ENCODE assay signal across 1 cellular context in genomic region chr22:29603358-29604191, GRCh38.
TF ChIP-seq lines count a peak whose summit lies in the region.

Gene NF2 (plus strand): TSS chr22:29603633. CDS start chr22:29603999, 366 bp downstream.

TF ChIP-seq in HepG2, 621 proteins besides CTCF, POLR2A, EP300 and RAD21 (continued from another document and continues in another):
- TF ChIP-seq ZNF275 (CRISPR knock-in tag; IDR thresholded peaks at IDR 0.05; ENCODE audit: borderline replicate concordance) (no peak), ZNF776 (CRISPR knock-in tag; IDR thresholded peaks at IDR 0.05) (peak; percentile 54; the same call in 1 of the 2 replicates), ZNF7 (CRISPR knock-in tag; IDR thresholded peaks at IDR 0.05) (no peak), RFX5 (IDR thresholded peaks at IDR 0.05; ENCODE audit: low read depth, low read length) (peak; percentile 80), ZNF253 (CRISPR knock-in tag; IDR thresholded peaks at IDR 0.05; ENCODE audit: borderline replicate concordance) (no peak), SOX5 (CRISPR knock-in tag; IDR thresholded peaks at IDR 0.05; ENCODE audit: borderline replicate concordance) (peak; percentile 22; the same call in 1 of the 2 replicates), ZGPAT (CRISPR knock-in tag; IDR thresholded peaks at IDR 0.05) (peak; percentile 75), IKZF4 (CRISPR knock-in tag; IDR thresholded peaks at IDR 0.05; ENCODE audit: borderline replicate concordance, low read depth, not compliant biosample characterization) (peak; percentile 58), E2F5 (CRISPR knock-in tag; conservative IDR thresholded peaks at IDR 0.05) (0 out of 2 replicates have a peak, but pooled peaks have one; percentile 50), BCL6 (CRISPR knock-in tag; IDR thresholded peaks at IDR 0.05) (no peak), ZNF337 (CRISPR knock-in tag; IDR thresholded peaks at IDR 0.05; ENCODE audit: borderline replicate concordance, low read depth) (no peak), ZFP90 (CRISPR knock-in tag; IDR thresholded peaks at IDR 0.05; ENCODE audit: borderline replicate concordance) (no peak; the same call in 1 of the 2 replicates), ZNF746 (CRISPR knock-in tag; IDR thresholded peaks at IDR 0.05) (peak; percentile 61; the same call in 1 of the 2 replicates), NKX3-1 (CRISPR knock-in tag; IDR thresholded peaks at IDR 0.05) (peak; percentile 34), STAT6 (CRISPR knock-in tag; IDR thresholded peaks at IDR 0.05; ENCODE audit: borderline replicate concordance) (peak; percentile 69; the same call in 1 of the 2 replicates), ZNF782 (CRISPR knock-in tag; IDR thresholded peaks at IDR 0.05; ENCODE audit: borderline replicate concordance) (0 out of 2 replicates have a peak, but pooled peaks have one; percentile 59), KDM5B (CRISPR knock-in tag; IDR thresholded peaks at IDR 0.05; ENCODE audit: borderline replicate concordance) (peak; percentile 81; the same call in 1 of the 2 replicates), ZNF33B (CRISPR knock-in tag; IDR thresholded peaks at IDR 0.05) (no peak), SATB2 (CRISPR knock-in tag; IDR thresholded peaks at IDR 0.05) (no peak), YY1 (IDR thresholded peaks at IDR 0.05; ENCODE audit: insufficient read depth, insufficient replicate concordance, low read depth, low read length) (peak; percentile 40), ZNF691 (CRISPR knock-in tag; IDR thresholded peaks at IDR 0.05; ENCODE audit: borderline replicate concordance, low read depth) (no peak), NFKBIZ (CRISPR knock-in tag; IDR thresholded peaks at IDR 0.05) (no peak), YEATS2 (CRISPR knock-in tag; IDR thresholded peaks at IDR 0.05; ENCODE audit: borderline replicate concordance) (0 out of 2 replicates have a peak, but pooled peaks have one; percentile 40), MIER2 (CRISPR knock-in tag; IDR thresholded peaks at IDR 0.05) (no peak), KDM1A (CRISPR knock-in tag; IDR thresholded peaks at IDR 0.05) (no peak), ZNF607 (CRISPR knock-in tag; IDR thresholded peaks at IDR 0.05; ENCODE audit: borderline replicate concordance) (peak; percentile 78; the same call in 1 of the 2 replicates), TBP (CRISPR knock-in tag; IDR thresholded peaks at IDR 0.05) (no peak), SMAD9 (CRISPR knock-in tag; IDR thresholded peaks at IDR 0.05) (no peak), RFX1 (IDR thresholded peaks at IDR 0.05) (no peak), HMG20A (CRISPR knock-in tag; IDR thresholded peaks at IDR 0.05; ENCODE audit: borderline replicate concordance) (no peak), DR1 (CRISPR knock-in tag; IDR thresholded peaks at IDR 0.05) (no peak), GTF2F1 (IDR thresholded peaks at IDR 0.05; ENCODE audit: low read length) (no peak), HNRNPUL1 (IDR thresholded peaks at IDR 0.05; ENCODE audit: low read depth, low read length) (no peak), ZSCAN21 (CRISPR knock-in tag; IDR thresholded peaks at IDR 0.05; ENCODE audit: borderline replicate concordance) (peak; percentile 64; the same call in 1 of the 2 replicates), ZNF629 (CRISPR knock-in tag; conservative IDR thresholded peaks at IDR 0.05) (no peak), KAT7 (CRISPR knock-in tag; IDR thresholded peaks at IDR 0.05; ENCODE audit: borderline replicate concordance) (peak; percentile 84)
- TF ChIP-seq, protein P1, sequence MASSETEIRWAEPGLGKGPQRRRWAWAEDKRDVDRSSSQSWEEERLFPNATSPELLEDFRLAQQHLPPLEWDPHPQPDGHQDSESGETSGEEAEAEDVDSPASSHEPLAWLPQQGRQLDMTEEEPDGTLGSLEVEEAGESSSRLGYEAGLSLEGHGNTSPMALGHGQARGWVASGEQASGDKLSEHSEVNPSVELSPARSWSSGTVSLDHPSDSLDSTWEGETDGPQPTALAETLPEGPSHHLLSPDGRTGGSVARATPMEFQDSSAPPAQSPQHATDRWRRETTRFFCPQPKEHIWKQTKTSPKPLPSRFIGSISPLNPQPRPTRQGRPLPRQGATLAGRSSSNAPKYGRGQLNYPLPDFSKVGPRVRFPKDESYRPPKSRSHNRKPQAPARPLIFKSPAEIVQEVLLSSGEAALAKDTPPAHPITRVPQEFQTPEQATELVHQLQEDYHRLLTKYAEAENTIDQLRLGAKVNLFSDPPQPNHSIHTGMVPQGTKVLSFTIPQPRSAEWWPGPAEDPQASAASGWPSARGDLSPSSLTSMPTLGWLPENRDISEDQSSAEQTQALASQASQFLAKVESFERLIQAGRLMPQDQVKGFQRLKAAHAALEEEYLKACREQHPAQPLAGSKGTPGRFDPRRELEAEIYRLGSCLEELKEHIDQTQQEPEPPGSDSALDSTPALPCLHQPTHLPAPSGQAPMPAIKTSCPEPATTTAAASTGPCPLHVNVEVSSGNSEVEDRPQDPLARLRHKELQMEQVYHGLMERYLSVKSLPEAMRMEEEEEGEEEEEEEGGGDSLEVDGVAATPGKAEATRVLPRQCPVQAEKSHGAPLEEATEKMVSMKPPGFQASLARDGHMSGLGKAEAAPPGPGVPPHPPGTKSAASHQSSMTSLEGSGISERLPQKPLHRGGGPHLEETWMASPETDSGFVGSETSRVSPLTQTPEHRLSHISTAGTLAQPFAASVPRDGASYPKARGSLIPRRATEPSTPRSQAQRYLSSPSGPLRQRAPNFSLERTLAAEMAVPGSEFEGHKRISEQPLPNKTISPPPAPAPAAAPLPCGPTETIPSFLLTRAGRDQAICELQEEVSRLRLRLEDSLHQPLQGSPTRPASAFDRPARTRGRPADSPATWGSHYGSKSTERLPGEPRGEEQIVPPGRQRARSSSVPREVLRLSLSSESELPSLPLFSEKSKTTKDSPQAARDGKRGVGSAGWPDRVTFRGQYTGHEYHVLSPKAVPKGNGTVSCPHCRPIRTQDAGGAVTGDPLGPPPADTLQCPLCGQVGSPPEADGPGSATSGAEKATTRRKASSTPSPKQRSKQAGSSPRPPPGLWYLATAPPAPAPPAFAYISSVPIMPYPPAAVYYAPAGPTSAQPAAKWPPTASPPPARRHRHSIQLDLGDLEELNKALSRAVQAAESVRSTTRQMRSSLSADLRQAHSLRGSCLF (CRISPR knock-in tag; IDR thresholded peaks at IDR 0.05; ENCODE audit: borderline replicate concordance): no peak
- TF ChIP-seq, protein P2, sequence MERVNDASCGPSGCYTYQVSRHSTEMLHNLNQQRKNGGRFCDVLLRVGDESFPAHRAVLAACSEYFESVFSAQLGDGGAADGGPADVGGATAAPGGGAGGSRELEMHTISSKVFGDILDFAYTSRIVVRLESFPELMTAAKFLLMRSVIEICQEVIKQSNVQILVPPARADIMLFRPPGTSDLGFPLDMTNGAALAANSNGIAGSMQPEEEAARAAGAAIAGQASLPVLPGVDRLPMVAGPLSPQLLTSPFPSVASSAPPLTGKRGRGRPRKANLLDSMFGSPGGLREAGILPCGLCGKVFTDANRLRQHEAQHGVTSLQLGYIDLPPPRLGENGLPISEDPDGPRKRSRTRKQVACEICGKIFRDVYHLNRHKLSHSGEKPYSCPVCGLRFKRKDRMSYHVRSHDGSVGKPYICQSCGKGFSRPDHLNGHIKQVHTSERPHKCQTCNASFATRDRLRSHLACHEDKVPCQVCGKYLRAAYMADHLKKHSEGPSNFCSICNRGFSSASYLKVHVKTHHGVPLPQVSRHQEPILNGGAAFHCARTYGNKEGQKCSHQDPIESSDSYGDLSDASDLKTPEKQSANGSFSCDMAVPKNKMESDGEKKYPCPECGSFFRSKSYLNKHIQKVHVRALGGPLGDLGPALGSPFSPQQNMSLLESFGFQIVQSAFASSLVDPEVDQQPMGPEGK (CRISPR knock-in tag; IDR thresholded peaks at IDR 0.05): 0 out of 2 replicates have a peak, but pooled peaks have one; percentile 41
